ENCODE assay signal across 8 cellular contexts in genomic region chr17:73191443-73192218, GRCh38. TPM values are rescaled to one million over a fixed set of nuclear protein-coding genes. Genes with fewer than 3 reads are reported as not detected.
A peak's percentile ranks its signal among the peaks of the same experiment; 100 is the strongest.
DNase-seq lines count a peak whose midpoint lies in the region; ATAC-seq, FAIRE-seq and TF ChIP-seq lines count a peak whose summit lies in the region.

No MANE protein-coding gene starts in this region.

- dilution Hi-C loops in endothelial cell of umbilical vein (cut with MboI; ENCODE audit: extremely low pct_ligation_motif_present, low sequenced_read_pairs): no loop called here

- POLR2A ChIA-PET in endothelial cell of umbilical vein (lab: Charles Lee): interaction anchor here (0.7 kb wide), 1 partner anchor 41 kb away, joined by 3 read pairs; a partner anchor contains a TSS

- peaks cover 11% of the 10 kb centered on the region for H3K79me2 ChIP-seq in endothelial cell of umbilical vein (ENCODE audit: control insufficient read depth, insufficient read depth, low read length)

- H3K36me3 ChIP-seq in endothelial cell of umbilical vein (ENCODE audit: control insufficient read depth in 2 of 2, extremely low read depth in 1 of 2, insufficient read depth in 2 of 2, low read length in 2 of 2) (no peaks in the 10 kb centered on the region), mucosa of descending colon (ENCODE audit: low read depth) (no peaks in the 10 kb centered on the region)

- peak overlapping the region; percentile 76 for H3K9ac ChIP-seq in endothelial cell of umbilical vein (replicated peaks; ENCODE audit: extremely low read depth, insufficient read depth, low read length)

- H3K4me1 Mint-ChIP-seq in activated CD8-positive, alpha-beta memory T cell treated with anti-CD3 and anti-CD28 coated beads, Interleukin-2, amount 10 ng/mL, durations not matched to agents 7 days and 5 days: peaks cover 23% of the 10 kb centered on the region

- ATAC-seq in GM18858 (IDR thresholded peaks at IDR 0.05; ENCODE audit: unreplicated experiment) (peak; percentile 31), mucosa of descending colon (peak; percentile 33)
- peak; percentile 11 for ATAC-seq in activated CD8-positive, alpha-beta memory T cell treated with anti-CD3 and anti-CD28 coated beads, Interleukin-2, amount 10 ng/mL, durations not matched to agents 7 days and 5 days

- peak overlapping the region; percentile 89 for H3K4me2 ChIP-seq in endothelial cell of umbilical vein (ENCODE audit: insufficient read depth, low read length)

- peak overlapping the region; percentile 59 for H2AFZ ChIP-seq in endothelial cell of umbilical vein (ENCODE audit: low read depth, low read length)

- peak overlapping the region; percentile 92 for H3K4me3 Mint-ChIP-seq in activated CD8-positive, alpha-beta memory T cell treated with anti-CD3 and anti-CD28 coated beads, Interleukin-2, amount 10 ng/mL, durations not matched to agents 7 days and 5 days

- no peaks in the 10 kb centered on the region for H3K9me3 Mint-ChIP-seq in activated CD8-positive, alpha-beta memory T cell treated with anti-CD3 and anti-CD28 coated beads, Interleukin-2, amount 10 ng/mL, durations not matched to agents 7 days and 5 days (ENCODE audit: low read depth)

- DNase-seq in ACHN: peak; percentile 80
- DNase-seq in HT-29 (ENCODE audit: low spot score): peak; percentile 79
- DNase-seq in NOMO-1 (lab: John Stamatoyannopoulos, UW; ENCODE audit: unreplicated experiment in 2 of 2): peak; percentile 53 to 77
- DNase-seq in activated CD8-positive, alpha-beta memory T cell treated with anti-CD3 and anti-CD28 coated beads, Interleukin-2, amount 10 ng/mL, durations not matched to agents 7 days and 5 days: peak; percentile 80
- peak; percentile 77 for DNase-seq in endothelial cell of umbilical vein (ENCODE audit: low read depth, low spot score)
- peak in 2 of 3 donors; percentile 78 to 87 for DNase-seq in mucosa of descending colon
- DNase-seq in stimulated activated CD8-positive, alpha-beta memory T cell treated with anti-CD3 and anti-CD28 coated beads, Interleukin-7, amount 100 ng/mL, for 1 hour (ENCODE audit: low read depth in 2 of 2): peak; percentile 17 to 34

- H3K9me1 ChIP-seq in endothelial cell of umbilical vein (replicated peaks; ENCODE audit: control insufficient read depth, extremely low read depth, insufficient read depth, low read length): no peaks in the 10 kb centered on the region

- H3K9me3 ChIP-seq in endothelial cell of umbilical vein (replicated peaks; ENCODE audit: control insufficient read depth, insufficient read depth, low read length) (no peaks in the 10 kb centered on the region), mucosa of descending colon (no peaks in the 10 kb centered on the region)

- TF ChIP-seq POLR2A in endothelial cell of umbilical vein (IDR thresholded peaks at IDR 0.05; ENCODE audit: low read depth, low read length): no peak

- peak; percentile 77 for TF ChIP-seq CTCF in endothelial cell of umbilical vein (IDR thresholded peaks at IDR 0.05; ENCODE audit: extremely low read depth in 1 of 2, insufficient read depth in 1 of 2, low read depth in 1 of 2, low read length in 2 of 2)
- peak; percentile 89 for TF ChIP-seq CTCF in mucosa of descending colon (IDR thresholded peaks at IDR 0.05)

- no peaks in the 10 kb centered on the region for H3K27me3 ChIP-seq in endothelial cell of umbilical vein (ENCODE audit: control insufficient read depth in 2 of 2, insufficient read depth in 2 of 2, low read length in 2 of 2)

- peak; percentile 96 for FAIRE-seq in endothelial cell of umbilical vein (lab: Jason Lieb, UNC)

- CTCF ChIA-PET in activated CD8-positive, alpha-beta memory T cell treated with anti-CD3 and anti-CD28 coated beads, Interleukin-2, amount 10 ng/mL, durations not matched to agents 7 days and 5 days (lab: Charles Lee): interaction anchor here (0.5 to 7.8 kb wide), 26 partner anchors 9 to 635 kb away, joined by 3 to 85 read pairs (median 4); a partner anchor contains a TSS
- CTCF ChIA-PET in endothelial cell of umbilical vein (lab: Charles Lee): interaction anchor here (0.6 to 13.5 kb wide), 9 partner anchors 9 to 635 kb away, joined by 3 to 236 read pairs (median 5); a partner anchor contains a TSS

- no TSS peak for BruUV-seq in endothelial cell of umbilical vein (replicated peaks; lab: Mats Ljungman, UMichigan)

- H3K4me1 ChIP-seq in endothelial cell of umbilical vein (ENCODE audit: control insufficient read depth, extremely low read depth, insufficient read depth, low read length): peaks cover 14% of the 10 kb centered on the region
- H3K4me1 ChIP-seq in mucosa of descending colon (ENCODE audit: low read depth): peaks cover 33% of the 10 kb centered on the region

- no peak overlapping the region for H3K27ac ChIP-seq in endothelial cell of umbilical vein (ENCODE audit: insufficient read depth, low read depth, low read length)

- peak overlapping the region; percentile 11 to 94 (median 49) for H3K4me3 ChIP-seq in endothelial cell of umbilical vein (replicated peaks in 1 of 3; ENCODE audit: insufficient read depth in 1 of 3, low read depth in 1 of 3, low read length in 3 of 3)
- H3K4me3 ChIP-seq in mucosa of descending colon: peak overlapping the region; percentile 24

- no peaks in the 10 kb centered on the region for H4K20me1 ChIP-seq in endothelial cell of umbilical vein (replicated peaks; ENCODE audit: control insufficient read depth, extremely low read depth, insufficient read depth, low read length)

- peak overlapping the region; percentile 93 for H3K27ac Mint-ChIP-seq in activated CD8-positive, alpha-beta memory T cell treated with anti-CD3 and anti-CD28 coated beads, Interleukin-2, amount 10 ng/mL, durations not matched to agents 7 days and 5 days

- in situ Hi-C loops in ACHN (cut with HindIII; ENCODE audit: low pct_ligation_motif_present, low pct_unique_long_range_greater_than_20kb, low sequenced_read_pairs): no loop called here

- H3K36me3 Mint-ChIP-seq in activated CD8-positive, alpha-beta memory T cell treated with anti-CD3 and anti-CD28 coated beads, Interleukin-2, amount 10 ng/mL, durations not matched to agents 7 days and 5 days: peaks cover 3% of the 10 kb centered on the region

- H3K27me3 Mint-ChIP-seq in activated CD8-positive, alpha-beta memory T cell treated with anti-CD3 and anti-CD28 coated beads, Interleukin-2, amount 10 ng/mL, durations not matched to agents 7 days and 5 days: no peaks in the 10 kb centered on the region

- intact Hi-C loops in endothelial cell of umbilical vein (cut with micrococcal nuclease): loop anchor here (1.0 to 5.0 kb wide), 7 partner anchors 41 to 1011 kb away; partner anchors contain the start of gene RPL38
- intact Hi-C loops in mucosa of descending colon (cut with DNase I, micrococcal nuclease): no loop called here

TF ChIP-seq in endothelial cell of umbilical vein, 7 proteins besides CTCF, POLR2A, EP300 and RAD21:
- TF ChIP-seq MYC (IDR thresholded peaks at IDR 0.05; ENCODE audit: low read depth, low read length) (no peak), EZH2 (IDR thresholded peaks at IDR 0.05; ENCODE audit: borderline replicate concordance, low read depth, low read length, severe bottlenecking) (no peak)
TF ChIP-seq in endothelial cell of umbilical vein: peak in this region for 0.

RNA-seq across cellular contexts. Expression of gene COG1, which starts 1.2 kb away (rescaled TPM):
- 16.3 and 23.0 TPM in 2 replicates for total RNA-seq in HT-29 (2014; rRNA removed; shearing (Covaris generic))
- total RNA-seq in activated CD8-positive, alpha-beta memory T cell treated with anti-CD3 and anti-CD28 coated beads, Interleukin-2, amount 10 ng/mL, durations not matched to agents 7 days and 5 days: 10 to 100 TPM; 26.6 to 33.9 TPM
- total RNA-seq in endothelial cell of umbilical vein (38.6 and 39.0 TPM in 2 replicates), mucosa of descending colon (10 to 100 TPM; 55.7 to 66.0 (median 57.9) TPM)
- 26.2 and 30.0 TPM in 2 replicates for polyA plus RNA-seq in endothelial cell of umbilical vein
- 18.5 and 22.0 TPM in 2 replicates for polyA plus RNA-seq in endothelial cell of umbilical vein (2011; cell fraction: cytosol; rRNA removed)
- 91.9 and 109 TPM in 2 replicates for polyA plus RNA-seq in endothelial cell of umbilical vein (2011; cell fraction: nucleus; rRNA removed)
- 36.8 and 38.3 TPM in 2 replicates for polyA plus RNA-seq in endothelial cell of umbilical vein (2012)
- polyA minus RNA-seq in endothelial cell of umbilical vein: 37.6 and 39.0 TPM in 2 replicates
- polyA minus RNA-seq in endothelial cell of umbilical vein (2011; cell fraction: cytosol; rRNA and poly(A)+ RNA removed): 12.0 TPM
- polyA minus RNA-seq in endothelial cell of umbilical vein (2011; cell fraction: nucleus; rRNA and poly(A)+ RNA removed): 42.8 and 47.5 TPM in 2 replicates

RNA-seq across cellular contexts. Expression of gene SSTR2, which starts 26.8 kb away (rescaled TPM):
- total RNA-seq in HT-29 (2014; rRNA removed; shearing (Covaris generic)): not detected in 2 replicates
- total RNA-seq in activated CD8-positive, alpha-beta memory T cell treated with anti-CD3 and anti-CD28 coated beads, Interleukin-2, amount 10 ng/mL, durations not matched to agents 7 days and 5 days: under 1 TPM in 1 of 2 experiments, not detected in 1; 0.40 TPM
- not detected in 2 replicates for total RNA-seq in endothelial cell of umbilical vein
- polyA plus RNA-seq in endothelial cell of umbilical vein: 0.01 and 0.02 TPM in 2 replicates
- not detected in 2 replicates for polyA plus RNA-seq in endothelial cell of umbilical vein (2011; cell fraction: cytosol; rRNA removed)
- polyA plus RNA-seq in endothelial cell of umbilical vein (2011; cell fraction: nucleus; rRNA removed): not detected in 2 replicates
- not detected in 2 replicates for polyA plus RNA-seq in endothelial cell of umbilical vein (2012)
- polyA minus RNA-seq in endothelial cell of umbilical vein: not detected in 2 replicates
- polyA minus RNA-seq in endothelial cell of umbilical vein (2011; cell fraction: cytosol; rRNA and poly(A)+ RNA removed): not detected
- not detected in 2 replicates for polyA minus RNA-seq in endothelial cell of umbilical vein (2011; cell fraction: nucleus; rRNA and poly(A)+ RNA removed)
- total RNA-seq in mucosa of descending colon: 1 to 10 TPM in 2 of 3 donors, under 1 TPM in 1; 0.89 to 3.2 (median 1.8) TPM

Comparison
In these comparisons a context has a peak if more than half of its experiments do, and no peak if none do; other contexts are left out.
1. DNase-seq: peak in every context shown above with its lines; median percentile 82 in mucosa of descending colon; 80 in ACHN; 80 in activated CD8-positive, alpha-beta memory T cell treated with anti-CD3 and anti-CD28 coated beads, Interleukin-2, amount 10 ng/mL, durations not matched to agents 7 days and 5 days; 79 in HT-29; 77 in endothelial cell of umbilical vein; 65 in NOMO-1; 26 in stimulated activated CD8-positive, alpha-beta memory T cell treated with anti-CD3 and anti-CD28 coated beads, Interleukin-7, amount 100 ng/mL, for 1 hour.